Comparison of ENCODE assay signal across 9 cellular contexts in the genomic region with DNA sequence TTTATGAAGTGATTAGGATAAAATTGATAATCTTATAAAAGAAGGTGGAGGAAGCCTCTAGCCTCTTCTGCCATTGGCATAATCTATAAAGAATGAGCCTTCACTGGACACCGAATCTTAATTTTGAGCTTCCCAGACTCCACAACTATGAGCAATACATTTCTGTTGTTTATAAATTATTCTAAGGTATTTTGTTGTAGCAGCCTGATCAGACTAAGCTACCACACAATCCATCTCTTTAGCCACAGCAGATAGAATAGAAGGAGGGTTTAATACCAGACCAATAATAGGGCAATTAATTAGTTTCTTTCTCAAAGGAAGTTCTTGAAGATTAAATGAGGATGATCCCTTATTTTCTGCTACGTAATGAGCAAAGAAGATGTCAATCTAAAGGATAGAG. TPM values are rescaled to one million over a fixed set of nuclear protein-coding genes. Genes with fewer than 3 reads are reported as not detected.
"Had no signal": no experiment of that assay in that cellular context is flagged by ENCODE, and none has a peak within 500 bp of the region (broad histone marks: within the 10 kb centered on the region; RNA-seq: fewer than 3 reads in every experiment).

No MANE protein-coding gene starts in this region.

- DNase-seq: KBM-7, KG1 had no signal

- H3K27ac Mint-ChIP-seq: IgD-negative memory B cell had no signal

- FAIRE-seq: HepG2, HTR-8/SVneo, K562 had no signal

- H3K4me3 ChIP-seq: K562 had no signal

- H3K36me3 Mint-ChIP-seq: IgD-negative memory B cell had no signal

- ATAC-seq: HepG2, K562 had no signal

- H3K4me3 Mint-ChIP-seq: IgD-negative memory B cell had no signal

- H3K27ac ChIP-seq: HL-60, KMS-11 had no signal

- H3K4me1 Mint-ChIP-seq: IgD-negative memory B cell had no signal

- H3K9ac ChIP-seq: KMS-11 had no signal

- H3K4me2 ChIP-seq: KMS-11 had no signal

RNA-seq across cellular contexts. Expression of gene SUCNR1, which starts 33.3 kb away (rescaled TPM):
- total RNA-seq: HepG2, HT1080 had no signal
- polyA plus RNA-seq: IgD-negative memory B cell had no signal
